In genomic region chr20:45406260-45407066, GRCh38 we compare ENCODE assay signal across 9 cellular contexts. TPM values are rescaled to one million over a fixed set of nuclear protein-coding genes. Genes with fewer than 3 reads are reported as not detected.
A peak's percentile ranks its signal among the peaks of the same experiment; 100 is the strongest.
DNase-seq lines count a peak whose midpoint lies in the region; ATAC-seq and TF ChIP-seq lines count a peak whose summit lies in the region.
"Had no signal": no experiment of that assay in that cellular context is flagged by ENCODE, and none has a peak within 500 bp of the region (broad histone marks: within the 10 kb centered on the region; RNA-seq: fewer than 3 reads in every experiment).

No MANE protein-coding gene starts in this region.

- WGBS in heart left ventricle, 4 donors, result 0 to 1% (median 0%) methylated on average over 34 to 87 of the region's 87 CpGs

- TF ChIP-seq POLR2A in heart left ventricle (IDR thresholded peaks at IDR 0.05), result peak in 1 of 2 donors; percentile 69
- TF ChIP-seq POLR2A in vagina (IDR thresholded peaks at IDR 0.05), result peak in 1 of 2 donors; percentile 28

- H3K36me3 Mint-ChIP-seq in HFFc6 (ENCODE audit: low read depth) (no peaks in the 10 kb centered on the region), osteocyte (ENCODE audit: unreplicated experiment) (peaks cover 13% of the 10 kb centered on the region)

- peak overlapping the region; percentile 85 for H3K27ac Mint-ChIP-seq in HFFc6
- H3K27ac Mint-ChIP-seq in osteocyte (ENCODE audit: unreplicated experiment), result peak overlapping the region; percentile 88

- H3K4me1 ChIP-seq in SJCRH30, result no peaks in the 10 kb centered on the region
- H3K4me1 ChIP-seq in adipocyte (ENCODE audit: control insufficient read depth, insufficient read depth, low read length), result no peaks in the 10 kb centered on the region
- H3K4me1 ChIP-seq in heart left ventricle, result peaks cover 0 to 52% (median 30%) of the 10 kb centered on the region in 12 donors
- H3K4me1 ChIP-seq in vagina, result peaks cover 26% of the 10 kb centered on the region

- CTCF ChIA-PET in AG04449 (lab: Yijun Ruan, JAX), result interaction anchor here (0.6 to 4.0 kb wide), 9 partner anchors 10 to 498 kb away, joined by 3 to 21 read pairs (median 4); partner anchors contain the start of genes PIGT and SYS1

- H3K4me1 Mint-ChIP-seq in HFFc6 (ENCODE audit: low read depth) (peaks cover 17% of the 10 kb centered on the region), osteocyte (ENCODE audit: unreplicated experiment) (peaks cover 14% of the 10 kb centered on the region)

- peak overlapping the region; percentile 66 for H3K4me3 ChIP-seq in AG04449 (ENCODE audit: low read depth, low read length)
- H3K4me3 ChIP-seq in SJCRH30, result peak overlapping the region; percentile 62
- peak overlapping the region; percentile 85 for H3K4me3 ChIP-seq in adipocyte (ENCODE audit: low read length)
- H3K4me3 ChIP-seq in heart left ventricle, result peak overlapping the region; percentile 69 to 98 (median 84)
- H3K4me3 ChIP-seq in vagina, result peak overlapping the region; percentile 67 to 85

- peak overlapping the region; percentile 73 for H3K9ac ChIP-seq in adipocyte (ENCODE audit: low read length)

- intact Hi-C loops in heart left ventricle (cut with DNase I) (loop anchor here in 7 of 10 donors (1.0 to 5.0 kb wide), 5 partner anchors 30 to 64 kb away; partner anchors contain the start of gene SYS1 (in 2 of the 7)), vagina (cut with DNase I) (no loop called here)

- H3K27me3 ChIP-seq in SJCRH30, result no peaks in the 10 kb centered on the region; the same call in 1 of the 2 replicates
- H3K27me3 ChIP-seq in adipocyte (replicated peaks; ENCODE audit: control insufficient read depth, insufficient read depth, low read length), result no peaks in the 10 kb centered on the region
- peaks cover 0 to 5% (median 0%) of the 10 kb centered on the region in 9 donors for H3K27me3 ChIP-seq in heart left ventricle
- no peaks in the 10 kb centered on the region for H3K27me3 ChIP-seq in vagina

- H3K36me3 ChIP-seq in SJCRH30 (no peaks in the 10 kb centered on the region), adipocyte (ENCODE audit: control insufficient read depth, insufficient read depth, low read length, severe bottlenecking) (no peaks in the 10 kb centered on the region), heart left ventricle (peaks cover 0 to 33% (median 23%) of the 10 kb centered on the region in 9 donors), vagina (peaks cover 0 to 12% of the 10 kb centered on the region in 2 donors)

- H3K27ac ChIP-seq in SJCRH30 (no peak overlapping the region), heart left ventricle (peak overlapping the region; percentile 96 to 100 (median 99)), vagina (peak overlapping the region; percentile 83)

- POLR2A ChIA-PET in AG04449 (lab: Yijun Ruan, JAX), result interaction anchor here (1.9 to 2.1 kb wide), 2 partner anchors 43 to 59 kb away, joined by 6 to 9 read pairs; partner anchors contain the start of genes SDC4 and SYS1

- H3K9me3 Mint-ChIP-seq in HFFc6, result no peaks in the 10 kb centered on the region; the same call in 1 of the 2 replicates
- H3K9me3 Mint-ChIP-seq in osteocyte (ENCODE audit: unreplicated experiment), result no peaks in the 10 kb centered on the region

- H3K9me3 ChIP-seq in SJCRH30 (replicated peaks) (no peaks in the 10 kb centered on the region), adipocyte (ENCODE audit: control insufficient read depth, low read length) (no peaks in the 10 kb centered on the region), heart left ventricle (peaks cover 0 to 2% (median 0%) of the 10 kb centered on the region in 12 donors), vagina (no peaks in the 10 kb centered on the region)

- peak overlapping the region; percentile 87 for H3K4me3 Mint-ChIP-seq in HFFc6
- peak overlapping the region; percentile 87 for H3K4me3 Mint-ChIP-seq in osteocyte (ENCODE audit: unreplicated experiment)

- DNase-seq in AG04449 (ENCODE audit: low read depth, low spot score) (no peak), HFFc6 (no peak), SJCRH30 (peak; percentile 48 to 50), adipocyte (ENCODE audit: low read depth) (peak; percentile 78), heart left ventricle (peak; percentile 90 to 92 (median 91)), osteocyte (ENCODE audit: extremely low spot score, unreplicated experiment) (no peak), vagina (ENCODE audit: extremely low spot score in 2 of 2) (no peak)

- TF ChIP-seq CTCF in AG04449 (IDR thresholded peaks at IDR 0.05; ENCODE audit: insufficient read depth, low read length, missing control alignments) (no peak), HFFc6 (IDR thresholded peaks at IDR 0.05) (peak; percentile 30; the same call in 1 of the 2 replicates), heart left ventricle (IDR thresholded peaks at IDR 0.05) (peak in 3 of 12 donors; percentile 24 to 50 (median 44)), osteocyte (IDR thresholded peaks at IDR 0.05) (no peak), vagina (IDR thresholded peaks at IDR 0.05) (no peak)

- H3K27me3 Mint-ChIP-seq in HFFc6 (ENCODE audit: insufficient read depth) (peaks cover 1% of the 10 kb centered on the region), osteocyte (ENCODE audit: unreplicated experiment) (no peaks in the 10 kb centered on the region)

- ATAC-seq in heart left ventricle (peak; percentile 5 to 67 (median 49)), GM19035 (IDR thresholded peaks at IDR 0.05; ENCODE audit: unreplicated experiment) (no peak)

RNA-seq across cellular contexts. Expression of gene DBNDD2, which starts 1.6 kb away (rescaled TPM):
- total RNA-seq in HFFc6 (2021; fragmentation: NEBNext Ultra II Directional; extraction: Animal tissue kit (Norgen Biotek cat#: 25700)), result 10 to 100 TPM; 15.2 to 19.5 (median 19.0) TPM
- 5.2 and 8.1 TPM in 2 replicates for total RNA-seq in SJCRH30 (2014; rRNA removed; shearing (Covaris generic))
- 100 to 1,000 TPM; 209 to 395 (median 346) TPM for total RNA-seq in heart left ventricle
- polyA plus RNA-seq in heart left ventricle, result 100 to 1,000 TPM; 331 to 423 TPM
- total RNA-seq in osteocyte, result 37.4 and 37.7 TPM in 2 replicates
- total RNA-seq in vagina, result 57.0 TPM

RNA-seq across cellular contexts. Expression of gene PIGT, which starts 9.5 kb away (rescaled TPM):
- total RNA-seq in HFFc6 (2021; fragmentation: NEBNext Ultra II Directional; extraction: Animal tissue kit (Norgen Biotek cat#: 25700)), result 10 to 100 TPM; 76.7 to 94.0 (median 81.8) TPM
- total RNA-seq in SJCRH30 (2014; rRNA removed; shearing (Covaris generic)), result 106 and 110 TPM in 2 replicates
- 100 to 1,000 TPM; 124 to 224 (median 165) TPM for total RNA-seq in heart left ventricle
- polyA plus RNA-seq in heart left ventricle, result 100 to 1,000 TPM; 106 to 175 TPM
- total RNA-seq in osteocyte, result 137 and 140 TPM in 2 replicates
- 81.0 TPM for total RNA-seq in vagina

RNA-seq across cellular contexts. Expression of gene TP53TG5, which starts 28.3 kb away (rescaled TPM):
- total RNA-seq in HFFc6 (2021; fragmentation: NEBNext Ultra II Directional; extraction: Animal tissue kit (Norgen Biotek cat#: 25700)), result not detected
- total RNA-seq in SJCRH30 (2014; rRNA removed; shearing (Covaris generic)), result not detected in 2 replicates
- total RNA-seq in heart left ventricle (1 to 10 TPM in 2 of 9 donors, under 1 TPM in 5, not detected in 2; 0.32 to 3.2 (median 0.76) TPM), osteocyte (not detected in 2 replicates), vagina (not detected)
- 1 to 10 TPM in 1 of 2 donors, under 1 TPM in 1; 0.40 to 1.5 TPM for polyA plus RNA-seq in heart left ventricle
- total RNA-seq: pulmonary artery endothelial cell had no signal

RNA-seq across cellular contexts. Expression of gene SYS1, which starts 43.5 kb away (rescaled TPM):
- total RNA-seq in HFFc6 (2021; fragmentation: NEBNext Ultra II Directional; extraction: Animal tissue kit (Norgen Biotek cat#: 25700)), result 10 to 100 TPM; 22.9 to 34.1 (median 27.6) TPM
- total RNA-seq in SJCRH30 (2014; rRNA removed; shearing (Covaris generic)), result 24.2 and 27.8 TPM in 2 replicates
- total RNA-seq in heart left ventricle (10 to 100 TPM; 16.4 to 54.0 (median 23.0) TPM), osteocyte (23.7 and 23.8 TPM in 2 replicates), vagina (44.9 TPM)
- 10 to 100 TPM; 12.6 to 68.8 TPM for polyA plus RNA-seq in heart left ventricle

RNA-seq across cellular contexts. Expression of gene SDC4, which starts 58.2 kb away (rescaled TPM):
- 100 to 1,000 TPM; 122 to 146 (median 135) TPM for total RNA-seq in HFFc6 (2021; fragmentation: NEBNext Ultra II Directional; extraction: Animal tissue kit (Norgen Biotek cat#: 25700))
- 47.4 and 48.7 TPM in 2 replicates for total RNA-seq in SJCRH30 (2014; rRNA removed; shearing (Covaris generic))
- total RNA-seq in heart left ventricle (100 to 1,000 TPM in 2 of 9 donors, 10 to 100 TPM in 7; 62.1 to 140 (median 94.1) TPM), osteocyte (31.5 and 32.3 TPM in 2 replicates), vagina (62.6 TPM)
- polyA plus RNA-seq in heart left ventricle, result 100 to 1,000 TPM in 1 of 2 donors, 10 to 100 TPM in 1; 44.3 to 139 TPM

Comparison
In these comparisons a context has a peak if more than half of its experiments do, and no peak if none do; other contexts are left out.
1. DNase-seq: peak in SJCRH30 (2 of 2), adipocyte (single experiment) and heart left ventricle (5 of 5); none in AG04449 (single experiment), HFFc6 (single experiment), osteocyte (single experiment) and vagina (0 of 2).
2. Peak in every context shown above with its lines, with median percentiles within 50 percentile points of each other: H3K4me3 ChIP-seq.